ENCODE assay signal across 13 cellular contexts in the genomic region with DNA sequence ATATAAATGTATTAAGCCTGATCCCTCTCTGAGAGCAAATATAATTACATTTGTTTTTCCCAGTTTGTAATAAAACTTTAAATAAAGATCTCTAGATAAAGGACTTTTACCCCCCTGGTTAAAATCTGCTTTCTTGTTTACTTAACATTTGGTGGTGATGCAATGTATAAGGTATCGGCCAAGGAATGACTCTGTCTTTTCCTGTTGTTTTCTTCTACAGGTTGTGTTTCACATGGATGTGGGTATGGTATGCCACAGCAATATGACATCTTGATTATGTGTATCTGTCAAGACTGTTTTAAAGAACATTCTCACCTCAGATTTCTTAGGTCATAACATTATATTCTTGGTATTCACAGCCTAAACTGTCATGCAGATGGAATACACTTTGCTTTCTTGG.
"Had no signal": no experiment of that assay in that cellular context is flagged by ENCODE, and none has a peak within 500 bp of the region (broad histone marks: within the 10 kb centered on the region; RNA-seq: fewer than 3 reads in every experiment).

No MANE protein-coding gene starts in this region.

- H3K27me3 ChIP-seq: breast epithelium had no signal

- H3K4me1 ChIP-seq: breast epithelium, prostate gland had no signal

- H3K27ac ChIP-seq: breast epithelium, prostate gland had no signal

- ATAC-seq: left colon; natural killer cell treated with Interleukin-12 subunit alpha and Interleukin-12 subunit beta and Interleukin-15 and Interleukin-18, amount 100 ng/mL, for 72 hours; T-helper 17 cell had no signal

- H3K36me3 ChIP-seq: breast epithelium, prostate gland had no signal

- H3K4me3 ChIP-seq: breast epithelium, prostate gland had no signal

- DNase-seq: activated CD4-positive, alpha-beta T cell treated with anti-CD3 and anti-CD28 coated beads, Interleukin-2, amount 50 U/mL, for 1 hour; activated CD4-positive, CD25-positive, alpha-beta regulatory T cell; activated naive CD4-positive, alpha-beta T cell treated with anti-CD3 and anti-CD28 coated beads, Interleukin-2, amount 50 U/mL, for 16 hours; amniotic stem cell; left colon; occipital lobe; stimulated activated CD4-positive, alpha-beta T cell treated with anti-CD3 and anti-CD28 coated beads, Interleukin-12 subunit alpha, Interleukin-12 subunit beta, amount 100 ng/mL, for 4 hours; stimulated activated naive CD4-positive, alpha-beta T cell; substantia nigra; T-helper 17 cell had no signal

- H3K9me3 ChIP-seq: breast epithelium, prostate gland had no signal
